ENCODE assay signal across 20 cellular contexts in genomic region chr6:53830356-53830755, GRCh38.
"Had no signal": no experiment of that assay in that cellular context is flagged by ENCODE, and none has a peak within 500 bp of the region (broad histone marks: within the 10 kb centered on the region; RNA-seq: fewer than 3 reads in every experiment).

No MANE protein-coding gene starts in this region.

- H3K9me3 ChIP-seq: left lung, ovary had no signal

- DNase-seq: activated B cell treated with CpG ODN at 0.5 μM for 24 hours; activated CD4-positive, alpha-beta T cell treated with anti-CD3 and anti-CD28 coated beads for 4 hours; activated CD8-positive, alpha-beta T cell treated with anti-CD3 and anti-CD28 coated beads for 36 hours; activated naive CD4-positive, alpha-beta T cell treated with anti-CD3 and anti-CD28 coated beads for 36 hours; activated T-cell treated with anti-CD3 and anti-CD28 coated beads, Interleukin-2, amount 50 U/mL, for 24 hours; caudate nucleus; dorsolateral prefrontal cortex; foreskin keratinocyte; hypothalamus; kidney; left lung; naive thymus-derived CD4-positive, alpha-beta T cell; ovary; stimulated activated CD4-positive, alpha-beta T cell treated with anti-CD3 and anti-CD28 coated beads, Interleukin-12 subunit alpha, Interleukin-12 subunit beta, amount 100 ng/mL, for 4 hours; stimulated activated CD4-positive, alpha-beta T cell treated with anti-CD3 and anti-CD28 coated beads, Interleukin-1b, Interleukin-23, amount 100 ng/mL, for 48 hours; stimulated activated CD8-positive, alpha-beta memory T cell treated with anti-CD3 and anti-CD28 coated beads, Interleukin-4, amount 100 ng/mL, for 48 hours; stimulated activated naive CD4-positive, alpha-beta T cell had no signal

- H3K4me1 ChIP-seq: left lung had no signal

- ATAC-seq: activated CD8-positive, alpha-beta T cell treated with anti-CD3 and anti-CD28 coated beads for 36 hours; naive thymus-derived CD4-positive, alpha-beta T cell had no signal

- H3K27ac Mint-ChIP-seq: activated B cell treated with CpG ODN at 0.5 μM for 24 hours; activated CD8-positive, alpha-beta T cell treated with anti-CD3 and anti-CD28 coated beads for 36 hours; activated naive CD4-positive, alpha-beta T cell treated with anti-CD3 and anti-CD28 coated beads for 36 hours; activated T-cell treated with anti-CD3 and anti-CD28 coated beads, Interleukin-2, amount 50 U/mL, for 24 hours; activated T-helper 2 cell treated with anti-CD3 and anti-CD28 coated beads, Interferon-gamma antibody, Interleukin-2, Interleukin-4, amounts not matched to agents 10 μg/mL and 5 μg/mL and 100 μg/mL, durations not matched to agents 14 hours and 24 hours and 36 hours; naive thymus-derived CD4-positive, alpha-beta T cell had no signal

- H3K4me3 Mint-ChIP-seq: activated B cell treated with CpG ODN at 0.5 μM for 24 hours; activated CD8-positive, alpha-beta T cell treated with anti-CD3 and anti-CD28 coated beads for 36 hours; activated naive CD4-positive, alpha-beta T cell treated with anti-CD3 and anti-CD28 coated beads for 36 hours; activated T-cell treated with anti-CD3 and anti-CD28 coated beads, Interleukin-2, amount 50 U/mL, for 24 hours; naive thymus-derived CD4-positive, alpha-beta T cell had no signal

- H3K27me3 ChIP-seq: dorsolateral prefrontal cortex, foreskin keratinocyte, left lung, ovary had no signal

- H3K27me3 Mint-ChIP-seq: activated B cell treated with CpG ODN at 0.5 μM for 24 hours; activated CD8-positive, alpha-beta T cell treated with anti-CD3 and anti-CD28 coated beads for 36 hours; activated T-cell treated with anti-CD3 and anti-CD28 coated beads, Interleukin-2, amount 50 U/mL, for 24 hours; naive thymus-derived CD4-positive, alpha-beta T cell had no signal

- H3K36me3 ChIP-seq: left lung, ovary had no signal

- H3K9me3 Mint-ChIP-seq: activated B cell treated with CpG ODN at 0.5 μM for 24 hours; activated CD8-positive, alpha-beta T cell treated with anti-CD3 and anti-CD28 coated beads for 36 hours; activated naive CD4-positive, alpha-beta T cell treated with anti-CD3 and anti-CD28 coated beads for 36 hours; activated T-cell treated with anti-CD3 and anti-CD28 coated beads, Interleukin-2, amount 50 U/mL, for 24 hours; activated T-helper 2 cell treated with anti-CD3 and anti-CD28 coated beads, Interferon-gamma antibody, Interleukin-2, Interleukin-4, amounts not matched to agents 10 μg/mL and 5 μg/mL and 100 μg/mL, durations not matched to agents 14 hours and 24 hours and 36 hours; brain; naive thymus-derived CD4-positive, alpha-beta T cell had no signal

- H3K36me3 Mint-ChIP-seq: brain; naive thymus-derived CD4-positive, alpha-beta T cell had no signal

- H3K4me3 ChIP-seq: dorsolateral prefrontal cortex, left lung, ovary had no signal

- H3K27ac ChIP-seq: epithelial cell of prostate, foreskin keratinocyte, left lung, ovary had no signal
